20 cellular contexts compared by ENCODE assay signal in genomic region chr13:95356916-95357315, GRCh38.
"Had no signal": no experiment of that assay in that cellular context is flagged by ENCODE, and none has a peak within 500 bp of the region (broad histone marks: within the 10 kb centered on the region; RNA-seq: fewer than 3 reads in every experiment).

No MANE protein-coding gene starts in this region.

- H3K27me3 ChIP-seq: esophagus squamous epithelium, gastroesophageal sphincter, testis, tibial nerve, upper lobe of right lung, vagina had no signal

- H3K36me3 ChIP-seq: esophagus squamous epithelium, gastroesophageal sphincter, tibial nerve, upper lobe of right lung, vagina had no signal

- H3K9me3 ChIP-seq: esophagus squamous epithelium, testis, upper lobe of right lung, vagina had no signal

- H3K4me3 Mint-ChIP-seq: central memory CD8-positive, alpha-beta T cell; effector memory CD8-positive, alpha-beta T cell; immature natural killer cell; natural killer cell treated with Interleukin-12 subunit alpha and Interleukin-12 subunit beta and Interleukin-15 and Interleukin-18, amount 100 ng/mL, for 72 hours; stimulated activated naive B cell treated with anti-CD40 and anti-IgM and Interleukin-4, amounts not matched to agents 10 μg/mL and 1 μg/mL and 100 μg/mL, for 72 hours; stimulated activated naive CD8-positive, alpha-beta T cell treated with anti-CD3 and anti-CD28 coated beads, Interleukin-15, amount 100 ng/mL, for 72 hours had no signal

- H3K4me1 Mint-ChIP-seq: central memory CD8-positive, alpha-beta T cell; immature natural killer cell; stimulated activated naive B cell treated with anti-CD40 and anti-IgM and Interleukin-4, amounts not matched to agents 10 μg/mL and 1 μg/mL and 100 μg/mL, for 72 hours; stimulated activated naive CD8-positive, alpha-beta T cell treated with anti-CD3 and anti-CD28 coated beads, Interleukin-15, amount 100 ng/mL, for 72 hours had no signal

- H3K4me3 ChIP-seq: esophagus squamous epithelium, gastroesophageal sphincter, lung, testis, tibial nerve, upper lobe of right lung, vagina had no signal

- ATAC-seq: effector memory CD8-positive, alpha-beta T cell; gastroesophageal sphincter; left ventricle myocardium superior; natural killer cell treated with Interleukin-12 subunit alpha and Interleukin-12 subunit beta and Interleukin-15 and Interleukin-18, amount 100 ng/mL, for 72 hours; right cardiac atrium; stimulated activated naive B cell treated with anti-CD40 and anti-IgM and Interleukin-4, amounts not matched to agents 10 μg/mL and 1 μg/mL and 100 μg/mL, for 72 hours; stimulated activated naive CD8-positive, alpha-beta T cell treated with anti-CD3 and anti-CD28 coated beads, Interleukin-15, amount 100 ng/mL, for 72 hours; upper lobe of right lung had no signal

- H3K9me3 Mint-ChIP-seq: central memory CD8-positive, alpha-beta T cell; effector memory CD8-positive, alpha-beta T cell; immature natural killer cell; natural killer cell treated with Interleukin-12 subunit alpha and Interleukin-12 subunit beta and Interleukin-15 and Interleukin-18, amount 100 ng/mL, for 72 hours; stimulated activated naive CD8-positive, alpha-beta T cell treated with anti-CD3 and anti-CD28 coated beads, Interleukin-15, amount 100 ng/mL, for 72 hours had no signal

- H3K4me1 ChIP-seq: gastroesophageal sphincter, testis, tibial nerve, vagina had no signal

- DNase-seq: effector memory CD8-positive, alpha-beta T cell; esophagus squamous epithelium; foreskin fibroblast; immature natural killer cell; left ventricle myocardium superior; mesenchymal stem cell; right cardiac atrium; stimulated activated CD4-positive, alpha-beta T cell treated with anti-CD3 and anti-CD28 coated beads, Interleukin-15, amount 100 ng/mL, for 24 hours; stimulated activated CD4-positive, alpha-beta T cell treated with anti-CD3 and anti-CD28 coated beads, Interleukin-1b, Interleukin-23, amount 100 ng/mL, for 48 hours; stimulated activated CD4-positive, alpha-beta T cell treated with anti-CD3 and anti-CD28 coated beads, Interleukin-4, amount 100 ng/mL, for 4 hours; stimulated activated naive B cell treated with anti-CD40 and anti-IgM and Interleukin-4, amounts not matched to agents 10 μg/mL and 1 μg/mL and 100 μg/mL, for 72 hours; stimulated activated naive CD8-positive, alpha-beta T cell treated with anti-CD3 and anti-CD28 coated beads, Interleukin-15, amount 100 ng/mL, for 72 hours; testis; upper lobe of right lung had no signal

- H3K27ac ChIP-seq: esophagus squamous epithelium, gastroesophageal sphincter, testis, tibial nerve, upper lobe of right lung, vagina had no signal

- H3K27ac Mint-ChIP-seq: effector memory CD8-positive, alpha-beta T cell; natural killer cell treated with Interleukin-12 subunit alpha and Interleukin-12 subunit beta and Interleukin-15 and Interleukin-18, amount 100 ng/mL, for 72 hours; stimulated activated naive B cell treated with anti-CD40 and anti-IgM and Interleukin-4, amounts not matched to agents 10 μg/mL and 1 μg/mL and 100 μg/mL, for 72 hours; stimulated activated naive CD8-positive, alpha-beta T cell treated with anti-CD3 and anti-CD28 coated beads, Interleukin-15, amount 100 ng/mL, for 72 hours had no signal

- H3K36me3 Mint-ChIP-seq: immature natural killer cell; natural killer cell treated with Interleukin-12 subunit alpha and Interleukin-12 subunit beta and Interleukin-15 and Interleukin-18, amount 100 ng/mL, for 72 hours; stimulated activated naive B cell treated with anti-CD40 and anti-IgM and Interleukin-4, amounts not matched to agents 10 μg/mL and 1 μg/mL and 100 μg/mL, for 72 hours had no signal
